ENCODE assay signal across 1 cellular context in the genomic region with DNA sequence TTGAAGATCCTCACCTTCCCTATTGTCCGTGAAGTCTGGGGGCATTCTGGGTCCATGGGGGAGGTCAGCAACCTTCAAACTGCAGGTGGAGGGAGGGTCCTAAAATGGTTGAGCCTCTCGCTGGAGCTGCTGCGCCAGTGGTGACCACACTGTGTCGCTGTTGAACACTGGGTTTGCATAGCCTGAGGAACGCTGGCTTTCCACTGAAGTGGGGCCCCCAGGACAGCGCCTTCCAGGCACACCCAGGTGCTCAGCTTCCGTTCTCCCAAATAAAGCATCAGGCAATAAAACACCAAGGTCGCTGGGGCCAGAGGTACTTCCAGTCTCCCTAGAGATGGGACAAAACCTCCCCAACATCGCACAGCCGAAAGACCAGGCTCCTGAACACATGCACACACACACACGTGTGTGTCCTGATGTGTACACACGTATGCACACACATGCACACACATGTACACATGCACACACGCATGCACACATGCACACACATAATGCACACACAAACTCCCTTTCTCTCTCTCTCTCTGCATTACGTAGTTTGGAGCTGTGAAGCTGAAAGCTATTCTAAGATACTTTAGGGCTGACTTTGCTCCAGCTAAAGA.
TF ChIP-seq lines count a peak whose summit lies in the region.

No MANE protein-coding gene starts in this region.

TF ChIP-seq in WTC11, 78 proteins besides CTCF, POLR2A, EP300 and RAD21 (continued from another document):
- TF ChIP-seq PRDM15 (CRISPR knock-in tag; IDR thresholded peaks at IDR 0.05) (no peak), STAT6 (CRISPR knock-in tag; conservative IDR thresholded peaks at IDR 0.05; ENCODE audit: low read depth) (no peak), SMAD4 (CRISPR knock-in tag; IDR thresholded peaks at IDR 0.05) (no peak), PREB (CRISPR knock-in tag; IDR thresholded peaks at IDR 0.05; ENCODE audit: borderline replicate concordance) (no peak), ELF4 (CRISPR knock-in tag; IDR thresholded peaks at IDR 0.05; ENCODE audit: low read depth) (no peak), ZNF423 (CRISPR knock-in tag; IDR thresholded peaks at IDR 0.05) (no peak), E2F5 (CRISPR knock-in tag; IDR thresholded peaks at IDR 0.05) (no peak), ERG (CRISPR knock-in tag; IDR thresholded peaks at IDR 0.05) (no peak), E2F1 (CRISPR knock-in tag; IDR thresholded peaks at IDR 0.05) (no peak), USF2 (CRISPR knock-in tag; IDR thresholded peaks at IDR 0.05) (no peak), GABPB1 (CRISPR knock-in tag; IDR thresholded peaks at IDR 0.05) (no peak)
TF ChIP-seq in WTC11: peak in this region for 0.
